Comparison of ENCODE assay signal across 9 cellular contexts in genomic region chr17:31313982-31314787, GRCh38. TPM values are rescaled to one million over a fixed set of nuclear protein-coding genes. Genes with fewer than 3 reads are reported as not detected.
DNase-seq lines count a peak whose midpoint lies in the region; ATAC-seq and TF ChIP-seq lines count a peak whose summit lies in the region.
"Had no signal": no experiment of that assay in that cellular context is flagged by ENCODE, and none has a peak within 500 bp of the region (broad histone marks: within the 10 kb centered on the region; RNA-seq: fewer than 3 reads in every experiment).

A gene with protein sequence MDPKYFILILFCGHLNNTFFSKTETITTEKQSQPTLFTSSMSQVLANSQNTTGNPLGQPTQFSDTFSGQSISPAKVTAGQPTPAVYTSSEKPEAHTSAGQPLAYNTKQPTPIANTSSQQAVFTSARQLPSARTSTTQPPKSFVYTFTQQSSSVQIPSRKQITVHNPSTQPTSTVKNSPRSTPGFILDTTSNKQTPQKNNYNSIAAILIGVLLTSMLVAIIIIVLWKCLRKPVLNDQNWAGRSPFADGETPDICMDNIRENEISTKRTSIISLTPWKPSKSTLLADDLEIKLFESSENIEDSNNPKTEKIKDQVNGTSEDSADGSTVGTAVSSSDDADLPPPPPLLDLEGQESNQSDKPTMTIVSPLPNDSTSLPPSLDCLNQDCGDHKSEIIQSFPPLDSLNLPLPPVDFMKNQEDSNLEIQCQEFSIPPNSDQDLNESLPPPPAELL (minus strand): TSS chr17:31314054. CDS start chr17:31305609, 8,445 bp downstream.

- H4K20me1 ChIP-seq in IMR-90 (ENCODE audit: insufficient read depth, low read length): no peaks in the 10 kb centered on the region; the same call in 1 of the 2 replicates

- H3K4me3 Mint-ChIP-seq in activated CD8-positive, alpha-beta T cell treated with anti-CD3 and anti-CD28 coated beads, Interleukin-2, amount 10 ng/mL, durations not matched to agents 7 days and 5 days: peak within 1 kb of the TSS; percentile 90
- no peak within 1 kb of the TSS for H3K4me3 Mint-ChIP-seq in Caco-2 (ENCODE audit: unreplicated experiment)

- H4K5ac ChIP-seq in IMR-90 (ENCODE audit: low read depth, low read length): no peak within 1 kb of the TSS

- BruUV-seq in IMR-90 (replicated peaks; lab: Mats Ljungman, UMichigan) (no TSS peak), Caco-2 (replicated peaks; lab: Mats Ljungman, UMichigan) (no TSS peak)

- no peak within 1 kb of the TSS; the same call in 1 of the 2 replicates for H3K4ac ChIP-seq in IMR-90 (ENCODE audit: low read depth, low read length)

- no peak within 1 kb of the TSS for H2BK120ac ChIP-seq in IMR-90 (ENCODE audit: low read depth, low read length)

- no CpG with 5 or more reads among the region's 3 CpGs for WGBS in IMR-90 (ENCODE audit: extremely low coverage in 2 of 2, insufficient read length in 1 of 2), 2 experiments
- WGBS in lung, 2 donors: 27 to 56% methylated on average over 3 of the region's 3 CpGs

- no peak within 1 kb of the TSS for H3K56ac ChIP-seq in IMR-90 (ENCODE audit: extremely low read depth, insufficient read depth, low read length)

- TF ChIP-seq POLR2A in IMR-90 (IDR thresholded peaks at IDR 0.05; ENCODE audit: low read depth, low read length): no peak

- CTCF ChIA-PET in IMR-90 (lab: Yijun Ruan, JAX) (no interaction called here), Caco-2 (lab: Charles Lee) (no interaction called here)
- CTCF ChIA-PET in activated CD8-positive, alpha-beta T cell treated with anti-CD3 and anti-CD28 coated beads, Interleukin-2, amount 10 ng/mL, durations not matched to agents 7 days and 5 days (lab: Charles Lee): interaction anchor here (1.1 to 1.3 kb wide), 2 partner anchors 54 to 58 kb away, joined by 3 to 6 read pairs; no protein-coding TSS in a partner anchor

- no peaks in the 10 kb centered on the region for H3K27me3 Mint-ChIP-seq in activated CD8-positive, alpha-beta T cell treated with anti-CD3 and anti-CD28 coated beads, Interleukin-2, amount 10 ng/mL, durations not matched to agents 7 days and 5 days (ENCODE audit: low read depth)
- no peaks in the 10 kb centered on the region for H3K27me3 Mint-ChIP-seq in Caco-2 (ENCODE audit: insufficient read depth, unreplicated experiment)

- H3K36me3 ChIP-seq in IMR-90 (ENCODE audit: control insufficient read depth, insufficient read depth, low read length): no peaks in the 10 kb centered on the region; the same call in 1 of the 2 replicates
- no peaks in the 10 kb centered on the region for H3K36me3 ChIP-seq in lung (ENCODE audit: control insufficient read depth in 2 of 2, insufficient read depth in 2 of 2, low read length in 2 of 2)
- H3K36me3 ChIP-seq in Caco-2 (ENCODE audit: control insufficient read depth, insufficient read depth, low read length): no peaks in the 10 kb centered on the region

- 0 out of 2 replicates have a peak within 1 kb of the TSS, but pooled peaks have one; percentile 21 for H3K14ac ChIP-seq in IMR-90 (replicated peaks; ENCODE audit: low read depth, low read length)

- no peak within 1 kb of the TSS for H2BK5ac ChIP-seq in IMR-90 (ENCODE audit: low read depth, low read length, poor library complexity, severe bottlenecking)

- H3K4me3 ChIP-seq in IMR-90 (ENCODE audit: insufficient read depth, low read depth, low read length) (no peak within 1 kb of the TSS), lung (no peak within 1 kb of the TSS), Caco-2 (ENCODE audit: low read depth, low read length) (no peak within 1 kb of the TSS)

- H3K79me1 ChIP-seq in IMR-90 (ENCODE audit: low read depth in 1 of 2, low read length in 2 of 2): peaks cover 5 to 32% of the 10 kb centered on the region in 2 experiments; a peak in 3 of 4 replicates

- H4K8ac ChIP-seq in IMR-90 (ENCODE audit: low read depth in 2 of 2, low read length in 2 of 2): peak within 1 kb of the TSS in 1 of 2 experiments; percentile 16; a peak in 1 of 4 replicates

- H3K4me1 ChIP-seq in IMR-90 (ENCODE audit: control insufficient read depth, insufficient read depth, low read length) (peaks cover 2% of the 10 kb centered on the region; the same call in 1 of the 2 replicates), lung (ENCODE audit: control insufficient read depth in 2 of 2, insufficient read depth in 2 of 2, low read length in 2 of 2) (peaks cover 0 to 2% of the 10 kb centered on the region in 2 donors), Caco-2 (no peaks in the 10 kb centered on the region)

- H3K9me3 ChIP-seq in IMR-90 (ENCODE audit: control insufficient read depth, insufficient read depth, low read length) (no peaks in the 10 kb centered on the region), lung (ENCODE audit: control insufficient read depth in 2 of 2, insufficient read depth in 1 of 2, low read length in 1 of 2) (no peaks in the 10 kb centered on the region), Caco-2 (no peaks in the 10 kb centered on the region)

- H3K27ac Mint-ChIP-seq in activated CD8-positive, alpha-beta T cell treated with anti-CD3 and anti-CD28 coated beads, Interleukin-2, amount 10 ng/mL, durations not matched to agents 7 days and 5 days: peak within 1 kb of the TSS; percentile 92
- H3K27ac Mint-ChIP-seq in Caco-2 (ENCODE audit: unreplicated experiment): no peak within 1 kb of the TSS

- no peak within 1 kb of the TSS for H2AFZ ChIP-seq in IMR-90 (replicated peaks; ENCODE audit: low read length, poor library complexity)

- DNase-seq in GM03348 (ENCODE audit: low spot score): peak; percentile 24
- peak; percentile 64 for DNase-seq in IMR-90
- DNase-seq in activated CD8-positive, alpha-beta T cell treated with anti-CD3 and anti-CD28 coated beads, Interleukin-2, amount 10 ng/mL, durations not matched to agents 7 days and 5 days: no peak
- no peak for DNase-seq in lung (ENCODE audit: low spot score)
- DNase-seq in Caco-2: no peak
- no peak for DNase-seq in DMS53 (lab: John Stamatoyannopoulos, UW)
- DNase-seq: right cardiac atrium had no signal

- H2AK5ac ChIP-seq in IMR-90 (ENCODE audit: low read depth, low read length): 0 out of 2 replicates have a peak within 1 kb of the TSS, but pooled peaks have one; percentile 28

- H3K36me3 Mint-ChIP-seq in activated CD8-positive, alpha-beta T cell treated with anti-CD3 and anti-CD28 coated beads, Interleukin-2, amount 10 ng/mL, durations not matched to agents 7 days and 5 days (ENCODE audit: low read depth): peaks cover 50% of the 10 kb centered on the region
- peaks cover 6% of the 10 kb centered on the region for H3K36me3 Mint-ChIP-seq in Caco-2 (ENCODE audit: insufficient read depth, unreplicated experiment)

- H3K9ac ChIP-seq in IMR-90 (ENCODE audit: low read depth, low read length): no peak within 1 kb of the TSS

- ATAC-seq in IMR-90 (ENCODE audit: low read depth) (peak; percentile 62), lung (ENCODE audit: insufficient read depth, low FRiP score) (no peak), HG02938 (IDR thresholded peaks at IDR 0.05; ENCODE audit: unreplicated experiment) (no peak), GM19452 (IDR thresholded peaks at IDR 0.05; ENCODE audit: unreplicated experiment) (no peak)
- ATAC-seq in activated CD8-positive, alpha-beta T cell treated with anti-CD3 and anti-CD28 coated beads, Interleukin-2, amount 10 ng/mL, durations not matched to agents 7 days and 5 days: peak; percentile 34

- no peak within 1 kb of the TSS; the same call in 1 of the 2 replicates for H3K23ac ChIP-seq in IMR-90 (ENCODE audit: low read depth, low read length)

- peaks cover 40% of the 10 kb centered on the region for H3K4me1 Mint-ChIP-seq in activated CD8-positive, alpha-beta T cell treated with anti-CD3 and anti-CD28 coated beads, Interleukin-2, amount 10 ng/mL, durations not matched to agents 7 days and 5 days (ENCODE audit: low read depth)
- H3K4me1 Mint-ChIP-seq in Caco-2 (ENCODE audit: low read depth, unreplicated experiment): peaks cover 9% of the 10 kb centered on the region

- no peak within 1 kb of the TSS for H3K18ac ChIP-seq in IMR-90 (ENCODE audit: low read depth, low read length)

- in situ Hi-C loops in IMR-90 (cut with MboI; ENCODE audit: low sequenced_read_pairs): no loop called here

- intact Hi-C loops in IMR-90 (cut with micrococcal nuclease): no loop called here
- intact Hi-C loops in Caco-2 (cut with micrococcal nuclease; ENCODE audit: unreplicated experiment): no loop called here

- H4K91ac ChIP-seq in IMR-90 (ENCODE audit: insufficient read depth, low read depth, low read length): no peak within 1 kb of the TSS

- H2BK15ac ChIP-seq in IMR-90 (ENCODE audit: low read depth, low read length): peak within 1 kb of the TSS; percentile 9; the same call in 1 of the 3 replicates

- H3K4me2 ChIP-seq in IMR-90 (ENCODE audit: low read depth, low read length): peak within 1 kb of the TSS; percentile 65; the same call in 1 of the 2 replicates

- TF ChIP-seq CTCF in IMR-90 (conservative IDR thresholded peaks at IDR 0.05; ENCODE audit: low read depth, low read length) (no peak), lung (IDR thresholded peaks at IDR 0.05; ENCODE audit: control extremely low read depth, extremely low read depth) (no peak), Caco-2 (IDR thresholded peaks at IDR 0.05; ENCODE audit: insufficient read depth in 1 of 2, low read depth in 1 of 2, low read length in 1 of 2, severe bottlenecking in 1 of 2, unreplicated experiment in 1 of 2) (no peak)

- POLR2A ChIA-PET in IMR-90 (lab: Charles Lee; ENCODE audit: unreplicated experiment): no interaction called here
- POLR2A ChIA-PET in activated CD8-positive, alpha-beta T cell treated with anti-CD3 and anti-CD28 coated beads, Interleukin-2, amount 10 ng/mL, durations not matched to agents 7 days and 5 days (lab: Charles Lee): interaction anchor here (0.6 to 5.5 kb wide), 4 partner anchors 7 to 408 kb away, joined by 3 to 185 read pairs (median 4); partner anchors contain the start of gene EVI2A
- POLR2A ChIA-PET in Caco-2 (lab: Charles Lee): interaction anchor here (0.6 kb wide), 1 partner anchor 928 kb away, joined by 5 read pairs; no protein-coding TSS in a partner anchor

- peak within 1 kb of the TSS; percentile 45; the same call in 1 of the 2 replicates for H2BK20ac ChIP-seq in IMR-90 (ENCODE audit: low read depth, low read length)

- dilution Hi-C loops in IMR-90 (cut with HindIII; ENCODE audit: low sequenced_read_pairs, unreplicated experiment): no loop called here

- H3K9me1 ChIP-seq in IMR-90 (ENCODE audit: insufficient read depth, low read length): no peaks in the 10 kb centered on the region; the same call in 1 of the 2 replicates

- H2AK9ac ChIP-seq in IMR-90 (replicated peaks; ENCODE audit: low read depth, low read length, poor library complexity): no peak within 1 kb of the TSS

- no peak for TF ChIP-seq RAD21 in IMR-90 (IDR thresholded peaks at IDR 0.05; ENCODE audit: low read length)

- H3K27ac ChIP-seq in IMR-90 (ENCODE audit: insufficient read depth, low read length) (no peak within 1 kb of the TSS), lung (ENCODE audit: low read depth in 1 of 2, low read length in 1 of 2) (peak within 1 kb of the TSS in 1 of 2 donors; percentile 79)

- peaks cover 7% of the 10 kb centered on the region for H3K9me3 Mint-ChIP-seq in activated CD8-positive, alpha-beta T cell treated with anti-CD3 and anti-CD28 coated beads, Interleukin-2, amount 10 ng/mL, durations not matched to agents 7 days and 5 days (ENCODE audit: insufficient read depth)
- no peaks in the 10 kb centered on the region for H3K9me3 Mint-ChIP-seq in Caco-2 (ENCODE audit: unreplicated experiment)

- H3K27me3 ChIP-seq in IMR-90 (ENCODE audit: control insufficient read depth, insufficient read depth, low read length) (no peaks in the 10 kb centered on the region), lung (ENCODE audit: control insufficient read depth, insufficient read depth) (no peaks in the 10 kb centered on the region), Caco-2 (replicated peaks; ENCODE audit: control insufficient read depth, insufficient read depth, low read length) (no peaks in the 10 kb centered on the region)

RNA-seq across cellular contexts. Expression of the gene that starts here (rescaled TPM):
- total RNA-seq in IMR-90 (2012; rRNA removed): under 0.01 TPM in 2 replicates
- polyA plus RNA-seq in IMR-90 (2012; rRNA removed): 0.17 and 0.24 TPM in 2 replicates
- 0.02 and 0.05 TPM in 2 replicates for polyA plus RNA-seq in IMR-90 (2012; cell fraction: cytosol; rRNA removed)
- polyA plus RNA-seq in IMR-90 (2012; cell fraction: nucleus; rRNA removed; ENCODE audit: low replicate concordance): 0.09 TPM in 1 of 2 replicates, not detected in the other
- 10 to 100 TPM; 49.1 to 52.6 TPM for total RNA-seq in activated CD8-positive, alpha-beta T cell treated with anti-CD3 and anti-CD28 coated beads, Interleukin-2, amount 10 ng/mL, durations not matched to agents 7 days and 5 days
- total RNA-seq in lung: 10 to 100 TPM in 1 of 2 donors, 1 to 10 TPM in 1; 8.1 to 28.2 TPM
- polyA plus RNA-seq in lung: 10 to 100 TPM; 27.7 to 86.9 TPM
- total RNA-seq in Caco-2 (2022): not detected in 2 replicates

Comparison
In these comparisons a context has a peak if more than half of its experiments do, and no peak if none do; other contexts are left out.
1. RNA of the gene that starts here (polyA plus RNA-seq): 27.7 to 86.9 TPM in lung; 0.02 to 0.24 TPM in IMR-90; every median in the first group is over 10 times any median in the second.
2. Peak in DNase-seq, ATAC-seq and H3K4me2 ChIP-seq in IMR-90; RNA of the gene not detected or under 1 TPM.